In genomic region chr4:153467154-153467896, GRCh38 we compare ENCODE assay signal across 8 cellular contexts. TPM values are rescaled to one million over a fixed set of nuclear protein-coding genes. Genes with fewer than 3 reads are reported as not detected.
DNase-seq lines count a peak whose midpoint lies in the region; ATAC-seq, FAIRE-seq and TF ChIP-seq lines count a peak whose summit lies in the region.

No MANE protein-coding gene starts in this region.

- no peak for TF ChIP-seq CTCF in GM10266 (IDR thresholded peaks at IDR 0.05; ENCODE audit: control insufficient read depth, insufficient read depth, low read depth, missing control alignments)
- no peak for TF ChIP-seq CTCF in bronchial epithelial cell (IDR thresholded peaks at IDR 0.05; ENCODE audit: insufficient read depth, low read length, severe bottlenecking)

- H3K36me3 ChIP-seq in HUES64 (ENCODE audit: insufficient read depth, low read length): no peaks in the 10 kb centered on the region
- no peaks in the 10 kb centered on the region for H3K36me3 ChIP-seq in bronchial epithelial cell (ENCODE audit: control insufficient read depth, insufficient read depth, low read length)

- H3K4me1 ChIP-seq in HUES64 (ENCODE audit: insufficient read depth, low read length): peaks cover 19% of the 10 kb centered on the region

- peak overlapping the region; percentile 91 for H3K9ac ChIP-seq in HUES64 (ENCODE audit: low read depth, low read length)

- H3K4me3 ChIP-seq in HUES64 (ENCODE audit: low read length): peak overlapping the region; percentile 98
- peak overlapping the region; percentile 97 for H3K4me3 ChIP-seq in bronchial epithelial cell (ENCODE audit: low read depth, low read length)

- H3K27ac ChIP-seq in HUES64 (ENCODE audit: low read depth, low read length): no peak overlapping the region

- ATAC-seq in GM21529 (IDR thresholded peaks at IDR 0.05; ENCODE audit: unreplicated experiment) (peak; percentile 54), left colon (peak; percentile 77)

- H3K27me3 ChIP-seq in HUES64 (ENCODE audit: insufficient read depth, low read length) (peaks cover 20% of the 10 kb centered on the region), bronchial epithelial cell (ENCODE audit: control insufficient read depth, insufficient read depth, low read length) (no peaks in the 10 kb centered on the region)

- peak; percentile 90 for DNase-seq in GM10266 (ENCODE audit: extremely low spot score)
- peak; percentile 72 for DNase-seq in SW480 (ENCODE audit: low spot score)
- peak; percentile 55 for DNase-seq in bronchial epithelial cell (ENCODE audit: low read depth)
- DNase-seq in left colon: peak; percentile 86 to 92
- peak; percentile 40 to 51 for DNase-seq in stimulated activated CD8-positive, alpha-beta memory T cell treated with anti-CD3 and anti-CD28 coated beads, Interleukin-15, amount 100 ng/mL, for 4 hours (ENCODE audit: low read depth in 2 of 2)
- no peak for DNase-seq in ureter (ENCODE audit: low spot score)

- intact Hi-C loops in left colon (cut with DNase I, micrococcal nuclease): no loop called here

- H3K9me3 ChIP-seq in HUES64 (ENCODE audit: insufficient read depth, low read depth, low read length): no peaks in the 10 kb centered on the region

- WGBS in HUES64: 8% methylated on average over 28 of the region's 28 CpGs

- no peak for FAIRE-seq in bronchial epithelial cell (lab: Jason Lieb, UNC)

RNA-seq across cellular contexts. Expression of gene TMEM131L, which starts 1.2 kb away (rescaled TPM):
- 18.4 TPM for polyA plus RNA-seq in HUES64 (2013, experiment 1 of 2)
- polyA plus RNA-seq in HUES64 (2013, experiment 2 of 2): 17.6 TPM
- total RNA-seq in bronchial epithelial cell (7.9 TPM in 2 replicates), left colon (1 to 10 TPM; 3.6 to 8.0 TPM), ureter (12.1 TPM)
